Comparison of ENCODE assay signal across 1 cellular context in the genomic region with DNA sequence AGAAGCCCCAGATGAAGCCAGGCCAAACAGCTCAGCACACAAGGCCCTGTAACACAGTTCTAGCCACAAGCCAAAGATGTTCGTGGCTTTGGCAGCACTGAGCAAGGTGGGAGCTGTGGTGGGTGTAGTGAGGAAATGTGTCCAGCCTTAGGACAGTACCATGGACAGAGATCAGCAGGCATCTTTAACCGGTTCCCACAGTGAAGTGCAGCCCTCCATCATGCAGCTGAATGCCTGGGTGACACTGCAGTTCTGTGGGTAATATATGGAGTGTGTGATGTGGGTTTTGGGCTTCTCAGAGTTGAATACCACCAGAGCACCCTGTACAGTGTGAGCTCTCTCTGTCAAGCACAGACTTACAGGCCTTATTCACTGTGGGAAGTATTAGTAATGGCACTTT.
TF ChIP-seq lines count a peak whose summit lies in the region.

No MANE protein-coding gene starts in this region.

TF ChIP-seq in Ishikawa, 13 proteins besides CTCF, POLR2A, EP300 and RAD21:
- TF ChIP-seq, protein P1, sequence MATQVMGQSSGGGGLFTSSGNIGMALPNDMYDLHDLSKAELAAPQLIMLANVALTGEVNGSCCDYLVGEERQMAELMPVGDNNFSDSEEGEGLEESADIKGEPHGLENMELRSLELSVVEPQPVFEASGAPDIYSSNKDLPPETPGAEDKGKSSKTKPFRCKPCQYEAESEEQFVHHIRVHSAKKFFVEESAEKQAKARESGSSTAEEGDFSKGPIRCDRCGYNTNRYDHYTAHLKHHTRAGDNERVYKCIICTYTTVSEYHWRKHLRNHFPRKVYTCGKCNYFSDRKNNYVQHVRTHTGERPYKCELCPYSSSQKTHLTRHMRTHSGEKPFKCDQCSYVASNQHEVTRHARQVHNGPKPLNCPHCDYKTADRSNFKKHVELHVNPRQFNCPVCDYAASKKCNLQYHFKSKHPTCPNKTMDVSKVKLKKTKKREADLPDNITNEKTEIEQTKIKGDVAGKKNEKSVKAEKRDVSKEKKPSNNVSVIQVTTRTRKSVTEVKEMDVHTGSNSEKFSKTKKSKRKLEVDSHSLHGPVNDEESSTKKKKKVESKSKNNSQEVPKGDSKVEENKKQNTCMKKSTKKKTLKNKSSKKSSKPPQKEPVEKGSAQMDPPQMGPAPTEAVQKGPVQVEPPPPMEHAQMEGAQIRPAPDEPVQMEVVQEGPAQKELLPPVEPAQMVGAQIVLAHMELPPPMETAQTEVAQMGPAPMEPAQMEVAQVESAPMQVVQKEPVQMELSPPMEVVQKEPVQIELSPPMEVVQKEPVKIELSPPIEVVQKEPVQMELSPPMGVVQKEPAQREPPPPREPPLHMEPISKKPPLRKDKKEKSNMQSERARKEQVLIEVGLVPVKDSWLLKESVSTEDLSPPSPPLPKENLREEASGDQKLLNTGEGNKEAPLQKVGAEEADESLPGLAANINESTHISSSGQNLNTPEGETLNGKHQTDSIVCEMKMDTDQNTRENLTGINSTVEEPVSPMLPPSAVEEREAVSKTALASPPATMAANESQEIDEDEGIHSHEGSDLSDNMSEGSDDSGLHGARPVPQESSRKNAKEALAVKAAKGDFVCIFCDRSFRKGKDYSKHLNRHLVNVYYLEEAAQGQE (IDR thresholded peaks at IDR 0.05; ENCODE audit: low read depth) = peak; percentile 85
- no peak for TF ChIP-seq ZBTB7A (IDR thresholded peaks at IDR 0.05; ENCODE audit: low read depth)
- no peak for TF ChIP-seq TAF1 (IDR thresholded peaks at IDR 0.05; ENCODE audit: low read depth)
- no peak for TF ChIP-seq EGR1 (IDR thresholded peaks at IDR 0.05)
- no peak for TF ChIP-seq MAX (IDR thresholded peaks at IDR 0.05)
